In the genomic region with DNA sequence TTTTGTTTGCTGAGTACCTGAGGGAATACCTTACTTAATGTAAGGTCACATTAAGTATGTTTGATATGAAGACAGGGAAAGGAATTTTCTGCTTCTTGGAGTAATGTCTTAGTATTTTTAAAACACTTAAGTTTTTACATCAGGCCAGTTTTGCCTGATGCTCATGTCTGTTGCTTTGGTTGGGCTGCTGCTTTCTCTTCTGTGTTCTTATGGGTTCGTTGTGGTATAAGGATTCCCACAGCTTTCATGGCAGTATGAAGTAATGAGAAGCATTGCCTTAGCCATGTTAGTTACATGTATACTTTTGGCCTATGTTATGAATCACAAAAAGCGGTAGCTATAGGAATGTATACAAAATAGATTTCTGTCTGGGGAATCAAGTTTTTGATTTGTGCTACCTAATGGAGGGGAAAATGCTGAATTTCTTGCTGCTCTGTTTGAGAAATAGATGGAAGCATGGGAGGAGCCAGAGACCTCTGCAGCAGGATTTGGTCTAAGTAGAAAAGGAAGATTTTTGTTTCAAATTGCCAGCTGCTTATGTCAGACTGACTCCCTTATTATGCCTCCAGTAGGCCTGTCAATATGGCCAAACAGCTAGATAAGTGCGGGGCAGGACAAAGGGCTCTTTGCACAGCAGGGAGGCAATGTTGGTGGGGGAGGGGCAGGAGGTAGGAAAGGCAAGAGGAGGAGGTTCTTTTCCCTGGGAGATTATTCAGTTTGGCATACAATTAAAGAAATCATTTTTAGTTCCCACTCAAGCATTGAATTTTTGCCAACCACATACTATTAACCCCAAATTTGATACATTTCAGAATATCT, we compare ENCODE assay signal across 1 cellular context.
TF ChIP-seq lines count a peak whose summit lies in the region.

No MANE protein-coding gene starts in this region.

TF ChIP-seq in K562, 482 proteins besides CTCF, POLR2A, EP300 and RAD21 (continued from another document and continues in another):
- TF ChIP-seq, protein P1, sequence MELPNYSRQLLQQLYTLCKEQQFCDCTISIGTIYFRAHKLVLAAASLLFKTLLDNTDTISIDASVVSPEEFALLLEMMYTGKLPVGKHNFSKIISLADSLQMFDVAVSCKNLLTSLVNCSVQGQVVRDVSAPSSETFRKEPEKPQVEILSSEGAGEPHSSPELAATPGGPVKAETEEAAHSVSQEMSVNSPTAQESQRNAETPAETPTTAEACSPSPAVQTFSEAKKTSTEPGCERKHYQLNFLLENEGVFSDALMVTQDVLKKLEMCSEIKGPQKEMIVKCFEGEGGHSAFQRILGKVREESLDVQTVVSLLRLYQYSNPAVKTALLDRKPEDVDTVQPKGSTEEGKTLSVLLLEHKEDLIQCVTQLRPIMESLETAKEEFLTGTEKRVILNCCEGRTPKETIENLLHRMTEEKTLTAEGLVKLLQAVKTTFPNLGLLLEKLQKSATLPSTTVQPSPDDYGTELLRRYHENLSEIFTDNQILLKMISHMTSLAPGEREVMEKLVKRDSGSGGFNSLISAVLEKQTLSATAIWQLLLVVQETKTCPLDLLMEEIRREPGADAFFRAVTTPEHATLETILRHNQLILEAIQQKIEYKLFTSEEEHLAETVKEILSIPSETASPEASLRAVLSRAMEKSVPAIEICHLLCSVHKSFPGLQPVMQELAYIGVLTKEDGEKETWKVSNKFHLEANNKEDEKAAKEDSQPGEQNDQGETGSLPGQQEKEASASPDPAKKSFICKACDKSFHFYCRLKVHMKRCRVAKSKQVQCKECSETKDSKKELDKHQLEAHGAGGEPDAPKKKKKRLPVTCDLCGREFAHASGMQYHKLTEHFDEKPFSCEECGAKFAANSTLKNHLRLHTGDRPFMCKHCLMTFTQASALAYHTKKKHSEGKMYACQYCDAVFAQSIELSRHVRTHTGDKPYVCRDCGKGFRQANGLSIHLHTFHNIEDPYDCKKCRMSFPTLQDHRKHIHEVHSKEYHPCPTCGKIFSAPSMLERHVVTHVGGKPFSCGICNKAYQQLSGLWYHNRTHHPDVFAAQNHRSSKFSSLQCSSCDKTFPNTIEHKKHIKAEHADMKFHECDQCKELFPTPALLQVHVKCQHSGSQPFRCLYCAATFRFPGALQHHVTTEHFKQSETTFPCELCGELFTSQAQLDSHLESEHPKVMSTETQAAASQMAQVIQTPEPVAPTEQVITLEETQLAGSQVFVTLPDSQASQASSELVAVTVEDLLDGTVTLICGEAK (IDR thresholded peaks at IDR 0.05), result 0 out of 2 replicates have a peak, but pooled peaks have one; percentile 13
- TF ChIP-seq, protein P1 (CRISPR knock-in tag; IDR thresholded peaks at IDR 0.05), result no peak
- TF ChIP-seq DPF2 (IDR thresholded peaks at IDR 0.05) (peak; percentile 90), NBN (IDR thresholded peaks at IDR 0.05; ENCODE audit: low read depth) (peak; percentile 93), MYC (IDR thresholded peaks at IDR 0.05; ENCODE audit: low read depth, low read length) (0 out of 2 replicates have a peak, but pooled peaks have one; percentile 31), MYC (CRISPR knock-in tag; IDR thresholded peaks at IDR 0.05; ENCODE audit: borderline replicate concordance, low read depth) (no peak), FOXA1 (IDR thresholded peaks at IDR 0.05; ENCODE audit: borderline replicate concordance) (no peak), MEIS2 (IDR thresholded peaks at IDR 0.05; ENCODE audit: partially characterized antibody) (peak; percentile 63), STAG1 (CRISPR knock-in tag; IDR thresholded peaks at IDR 0.05; ENCODE audit: borderline replicate concordance) (no peak), HDAC3 (IDR thresholded peaks at IDR 0.05; ENCODE audit: borderline replicate concordance, partially characterized antibody) (peak; percentile 44), MAZ (CRISPR knock-in tag; conservative IDR thresholded peaks at IDR 0.05 in 1 of 2, IDR thresholded peaks at IDR 0.05 in 1 of 2) (peak in 1 of 2 experiments; percentile 46; a peak in 2 of 4 replicates), SETDB1 (IDR thresholded peaks at IDR 0.05; ENCODE audit: low read length) (no peak), SRSF3 (IDR thresholded peaks at IDR 0.05; ENCODE audit: insufficient read depth, low read length) (no peak), CBFA2T2 (conservative IDR thresholded peaks at IDR 0.05) (no peak), RBM25 (IDR thresholded peaks at IDR 0.05; ENCODE audit: low read depth, low read length, severe bottlenecking) (no peak), BRF1 (IDR thresholded peaks at IDR 0.05; ENCODE audit: borderline replicate concordance, extremely low read depth, insufficient read length) (no peak), NFE2 (IDR thresholded peaks at IDR 0.05; ENCODE audit: low read depth) (no peak), ZBTB7A (IDR thresholded peaks at IDR 0.05; ENCODE audit: borderline replicate concordance, control insufficient read depth, low read depth, low read length) (no peak), ZBED1 (IDR thresholded peaks at IDR 0.05) (no peak), LEF1 (IDR thresholded peaks at IDR 0.05) (peak; percentile 87), NFIC (IDR thresholded peaks at IDR 0.05) (no peak; the same call in 1 of the 2 replicates), ARID1B (IDR thresholded peaks at IDR 0.05) (peak; percentile 69), KDM5B (IDR thresholded peaks at IDR 0.05; ENCODE audit: insufficient replicate concordance, low read depth, low read length) (no peak), TOE1 (IDR thresholded peaks at IDR 0.05; ENCODE audit: borderline replicate concordance) (peak; percentile 54; the same call in 1 of the 2 replicates), TOE1 (CRISPR knock-in tag; IDR thresholded peaks at IDR 0.05; ENCODE audit: borderline replicate concordance, low read depth) (no peak), RHOXF2B (CRISPR knock-in tag; conservative IDR thresholded peaks at IDR 0.05) (no peak), MTA2 (IDR thresholded peaks at IDR 0.05; ENCODE audit: low read depth) (peak; percentile 28; the same call in 1 of the 2 replicates), ZFP36 (IDR thresholded peaks at IDR 0.05; ENCODE audit: low read depth, low read length, partially characterized antibody) (peak; percentile 77), ETV6 (IDR thresholded peaks at IDR 0.05; ENCODE audit: borderline replicate concordance in 1 of 2, low read depth in 2 of 2, low read length in 1 of 2) (0 out of 4 replicates have a peak, but pooled peaks of 1 of the 2 experiments have one; percentile 28), ETV6 (CRISPR knock-in tag; IDR thresholded peaks at IDR 0.05; ENCODE audit: borderline replicate concordance) (no peak), MTA1 (IDR thresholded peaks at IDR 0.05; ENCODE audit: borderline replicate concordance) (0 out of 2 replicates have a peak, but pooled peaks have one; percentile 65), ZNF699 (CRISPR knock-in tag; IDR thresholded peaks at IDR 0.05; ENCODE audit: insufficient replicate concordance) (no peak), NR2C1 (IDR thresholded peaks at IDR 0.05) (no peak), NR2C1 (tag; IDR thresholded peaks at IDR 0.05) (0 out of 2 replicates have a peak, but pooled peaks have one; percentile 35), SMARCA4 (IDR thresholded peaks at IDR 0.05) (peak; percentile 71), RBM15 (IDR thresholded peaks at IDR 0.05; ENCODE audit: insufficient read depth, low read length) (no peak), RNF2 (IDR thresholded peaks at IDR 0.05) (peak; percentile 84), HEY1 (CRISPR knock-in tag; IDR thresholded peaks at IDR 0.05; ENCODE audit: borderline replicate concordance) (no peak)
- TF ChIP-seq, protein P2, sequence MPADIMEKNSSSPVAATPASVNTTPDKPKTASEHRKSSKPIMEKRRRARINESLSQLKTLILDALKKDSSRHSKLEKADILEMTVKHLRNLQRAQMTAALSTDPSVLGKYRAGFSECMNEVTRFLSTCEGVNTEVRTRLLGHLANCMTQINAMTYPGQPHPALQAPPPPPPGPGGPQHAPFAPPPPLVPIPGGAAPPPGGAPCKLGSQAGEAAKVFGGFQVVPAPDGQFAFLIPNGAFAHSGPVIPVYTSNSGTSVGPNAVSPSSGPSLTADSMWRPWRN (IDR thresholded peaks at IDR 0.05; ENCODE audit: low read depth), result no peak
- TF ChIP-seq, protein P3, sequence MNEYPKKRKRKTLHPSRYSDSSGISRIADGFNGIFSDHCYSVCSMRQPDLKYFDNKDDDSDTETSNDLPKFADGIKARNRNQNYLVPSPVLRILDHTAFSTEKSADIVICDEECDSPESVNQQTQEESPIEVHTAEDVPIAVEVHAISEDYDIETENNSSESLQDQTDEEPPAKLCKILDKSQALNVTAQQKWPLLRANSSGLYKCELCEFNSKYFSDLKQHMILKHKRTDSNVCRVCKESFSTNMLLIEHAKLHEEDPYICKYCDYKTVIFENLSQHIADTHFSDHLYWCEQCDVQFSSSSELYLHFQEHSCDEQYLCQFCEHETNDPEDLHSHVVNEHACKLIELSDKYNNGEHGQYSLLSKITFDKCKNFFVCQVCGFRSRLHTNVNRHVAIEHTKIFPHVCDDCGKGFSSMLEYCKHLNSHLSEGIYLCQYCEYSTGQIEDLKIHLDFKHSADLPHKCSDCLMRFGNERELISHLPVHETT (CRISPR knock-in tag; conservative IDR thresholded peaks at IDR 0.05 in 1 of 2, IDR thresholded peaks at IDR 0.05 in 1 of 2), result no peak
- TF ChIP-seq, protein P4, sequence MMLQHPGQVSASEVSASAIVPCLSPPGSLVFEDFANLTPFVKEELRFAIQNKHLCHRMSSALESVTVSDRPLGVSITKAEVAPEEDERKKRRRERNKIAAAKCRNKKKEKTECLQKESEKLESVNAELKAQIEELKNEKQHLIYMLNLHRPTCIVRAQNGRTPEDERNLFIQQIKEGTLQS (IDR thresholded peaks at IDR 0.05), result 0 out of 2 replicates have a peak, but pooled peaks have one; percentile 13
- TF ChIP-seq, protein P4 (CRISPR knock-in tag; conservative IDR thresholded peaks at IDR 0.05), result no peak
- TF ChIP-seq, protein P5, sequence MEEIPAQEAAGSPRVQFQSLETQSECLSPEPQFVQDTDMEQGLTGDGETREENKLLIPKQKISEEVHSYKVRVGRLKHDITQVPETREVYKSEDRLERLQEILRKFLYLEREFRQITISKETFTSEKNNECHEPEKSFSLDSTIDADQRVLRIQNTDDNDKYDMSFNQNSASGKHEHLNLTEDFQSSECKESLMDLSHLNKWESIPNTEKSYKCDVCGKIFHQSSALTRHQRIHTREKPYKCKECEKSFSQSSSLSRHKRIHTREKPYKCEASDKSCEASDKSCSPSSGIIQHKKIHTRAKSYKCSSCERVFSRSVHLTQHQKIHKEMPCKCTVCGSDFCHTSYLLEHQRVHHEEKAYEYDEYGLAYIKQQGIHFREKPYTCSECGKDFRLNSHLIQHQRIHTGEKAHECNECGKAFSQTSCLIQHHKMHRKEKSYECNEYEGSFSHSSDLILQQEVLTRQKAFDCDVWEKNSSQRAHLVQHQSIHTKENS (CRISPR knock-in tag; IDR thresholded peaks at IDR 0.05), result no peak
- TF ChIP-seq, protein P6, sequence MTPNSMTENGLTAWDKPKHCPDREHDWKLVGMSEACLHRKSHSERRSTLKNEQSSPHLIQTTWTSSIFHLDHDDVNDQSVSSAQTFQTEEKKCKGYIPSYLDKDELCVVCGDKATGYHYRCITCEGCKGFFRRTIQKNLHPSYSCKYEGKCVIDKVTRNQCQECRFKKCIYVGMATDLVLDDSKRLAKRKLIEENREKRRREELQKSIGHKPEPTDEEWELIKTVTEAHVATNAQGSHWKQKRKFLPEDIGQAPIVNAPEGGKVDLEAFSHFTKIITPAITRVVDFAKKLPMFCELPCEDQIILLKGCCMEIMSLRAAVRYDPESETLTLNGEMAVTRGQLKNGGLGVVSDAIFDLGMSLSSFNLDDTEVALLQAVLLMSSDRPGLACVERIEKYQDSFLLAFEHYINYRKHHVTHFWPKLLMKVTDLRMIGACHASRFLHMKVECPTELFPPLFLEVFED (CRISPR knock-in tag; conservative IDR thresholded peaks at IDR 0.05), result no peak
- TF ChIP-seq, protein P7, sequence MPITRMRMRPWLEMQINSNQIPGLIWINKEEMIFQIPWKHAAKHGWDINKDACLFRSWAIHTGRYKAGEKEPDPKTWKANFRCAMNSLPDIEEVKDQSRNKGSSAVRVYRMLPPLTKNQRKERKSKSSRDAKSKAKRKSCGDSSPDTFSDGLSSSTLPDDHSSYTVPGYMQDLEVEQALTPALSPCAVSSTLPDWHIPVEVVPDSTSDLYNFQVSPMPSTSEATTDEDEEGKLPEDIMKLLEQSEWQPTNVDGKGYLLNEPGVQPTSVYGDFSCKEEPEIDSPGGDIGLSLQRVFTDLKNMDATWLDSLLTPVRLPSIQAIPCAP (CRISPR knock-in tag; IDR thresholded peaks at IDR 0.05; ENCODE audit: borderline replicate concordance), result no peak
- TF ChIP-seq, protein P8, sequence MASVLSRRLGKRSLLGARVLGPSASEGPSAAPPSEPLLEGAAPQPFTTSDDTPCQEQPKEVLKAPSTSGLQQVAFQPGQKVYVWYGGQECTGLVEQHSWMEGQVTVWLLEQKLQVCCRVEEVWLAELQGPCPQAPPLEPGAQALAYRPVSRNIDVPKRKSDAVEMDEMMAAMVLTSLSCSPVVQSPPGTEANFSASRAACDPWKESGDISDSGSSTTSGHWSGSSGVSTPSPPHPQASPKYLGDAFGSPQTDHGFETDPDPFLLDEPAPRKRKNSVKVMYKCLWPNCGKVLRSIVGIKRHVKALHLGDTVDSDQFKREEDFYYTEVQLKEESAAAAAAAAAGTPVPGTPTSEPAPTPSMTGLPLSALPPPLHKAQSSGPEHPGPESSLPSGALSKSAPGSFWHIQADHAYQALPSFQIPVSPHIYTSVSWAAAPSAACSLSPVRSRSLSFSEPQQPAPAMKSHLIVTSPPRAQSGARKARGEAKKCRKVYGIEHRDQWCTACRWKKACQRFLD (CRISPR knock-in tag; IDR thresholded peaks at IDR 0.05), result no peak
